In genomic region chr14:101731187-101732080, GRCh38 we compare ENCODE assay signal across 1 cellular context.
TF ChIP-seq lines count a peak whose summit lies in the region.

No MANE protein-coding gene starts in this region.

TF ChIP-seq in HepG2, 621 proteins besides CTCF, POLR2A, EP300 and RAD21 (continued from another document and continues in another):
- TF ChIP-seq SAFB2 (CRISPR knock-in tag; IDR thresholded peaks at IDR 0.05; ENCODE audit: borderline replicate concordance, low read depth) (0 out of 2 replicates have a peak, but pooled peaks have one; percentile 84), REPIN1 (CRISPR knock-in tag; IDR thresholded peaks at IDR 0.05; ENCODE audit: borderline replicate concordance, low read depth) (peak; percentile 23; the same call in 1 of the 2 replicates), U2AF1 (optimal IDR thresholded peaks at IDR 0.05; ENCODE audit: low read depth, low read length) (no peak), CENPT (CRISPR knock-in tag; IDR thresholded peaks at IDR 0.05; ENCODE audit: low read depth) (no peak), ZNF331 (CRISPR knock-in tag; IDR thresholded peaks at IDR 0.05) (peak; percentile 49; the same call in 1 of the 2 replicates), BCL6 (CRISPR knock-in tag; IDR thresholded peaks at IDR 0.05) (peak; percentile 51), ZNF687 (CRISPR knock-in tag; IDR thresholded peaks at IDR 0.05) (peak; percentile 93), ZFX (CRISPR knock-in tag; IDR thresholded peaks at IDR 0.05; ENCODE audit: low read depth) (peak; percentile 65), PHF21A (CRISPR knock-in tag; IDR thresholded peaks at IDR 0.05) (peak; percentile 15), HOXA9 (CRISPR knock-in tag; IDR thresholded peaks at IDR 0.05; ENCODE audit: borderline replicate concordance) (no peak), ZNF543 (CRISPR knock-in tag; IDR thresholded peaks at IDR 0.05) (no peak), TCF7 (IDR thresholded peaks at IDR 0.05; ENCODE audit: low read depth) (peak; percentile 47; the same call in 1 of the 2 replicates), BRCA1 (CRISPR knock-in tag; IDR thresholded peaks at IDR 0.05) (0 out of 2 replicates have a peak, but pooled peaks have one; percentile 24), ADNP (CRISPR knock-in tag; IDR thresholded peaks at IDR 0.05) (no peak), ZSCAN9 (CRISPR knock-in tag; IDR thresholded peaks at IDR 0.05; ENCODE audit: borderline replicate concordance) (no peak), HMGXB4 (CRISPR knock-in tag; IDR thresholded peaks at IDR 0.05; ENCODE audit: borderline replicate concordance in 1 of 2, low read depth in 1 of 2) (peak in 1 of 2 experiments; percentile 48; a peak in 3 of 4 replicates), SMC3 (IDR thresholded peaks at IDR 0.05; ENCODE audit: low read length) (no peak), PBX2 (CRISPR knock-in tag; IDR thresholded peaks at IDR 0.05) (no peak), ZBED4 (CRISPR knock-in tag; IDR thresholded peaks at IDR 0.05; ENCODE audit: borderline replicate concordance) (no peak; the same call in 1 of the 2 replicates), POGZ (CRISPR knock-in tag; IDR thresholded peaks at IDR 0.05) (peak; percentile 33; the same call in 1 of the 2 replicates), ZNF343 (CRISPR knock-in tag; IDR thresholded peaks at IDR 0.05) (peak; percentile 57; the same call in 1 of the 2 replicates), ZNF879 (CRISPR knock-in tag; IDR thresholded peaks at IDR 0.05) (no peak; the same call in 1 of the 2 replicates), ZNF777 (CRISPR knock-in tag; IDR thresholded peaks at IDR 0.05) (no peak), ZFP36L1 (CRISPR knock-in tag; IDR thresholded peaks at IDR 0.05) (peak; percentile 43; the same call in 1 of the 2 replicates), GLMP (CRISPR knock-in tag; IDR thresholded peaks at IDR 0.05; ENCODE audit: borderline replicate concordance) (no peak), PRPF4 (IDR thresholded peaks at IDR 0.05; ENCODE audit: low read depth, low read length, poor library complexity, severe bottlenecking) (no peak), SOX13 (IDR thresholded peaks at IDR 0.05) (no peak), SOX13 (CRISPR knock-in tag; conservative IDR thresholded peaks at IDR 0.05 in 1 of 2, IDR thresholded peaks at IDR 0.05 in 1 of 2) (peak in 1 of 2 experiments; percentile 53; a peak in 1 of 4 replicates), ZNF567 (CRISPR knock-in tag; IDR thresholded peaks at IDR 0.05; ENCODE audit: borderline replicate concordance) (no peak), ZNF615 (CRISPR knock-in tag; IDR thresholded peaks at IDR 0.05; ENCODE audit: borderline replicate concordance) (no peak), HOXA5 (CRISPR knock-in tag; IDR thresholded peaks at IDR 0.05) (no peak), ZNF430 (CRISPR knock-in tag; IDR thresholded peaks at IDR 0.05) (peak; percentile 51; the same call in 1 of the 2 replicates), NFKB2 (CRISPR knock-in tag; IDR thresholded peaks at IDR 0.05; ENCODE audit: borderline replicate concordance) (0 out of 2 replicates have a peak, but pooled peaks have one; percentile 56), SALL1 (CRISPR knock-in tag; IDR thresholded peaks at IDR 0.05) (peak; percentile 82), FOSL2 (CRISPR knock-in tag; IDR thresholded peaks at IDR 0.05) (peak; percentile 97), WIZ (CRISPR knock-in tag; IDR thresholded peaks at IDR 0.05) (no peak; the same call in 1 of the 2 replicates), SIN3A (IDR thresholded peaks at IDR 0.05; ENCODE audit: borderline replicate concordance, low read depth, low read length) (0 out of 2 replicates have a peak, but pooled peaks have one; percentile 55), IRF1 (CRISPR knock-in tag; IDR thresholded peaks at IDR 0.05; ENCODE audit: low read depth) (no peak)
- TF ChIP-seq, protein P1, sequence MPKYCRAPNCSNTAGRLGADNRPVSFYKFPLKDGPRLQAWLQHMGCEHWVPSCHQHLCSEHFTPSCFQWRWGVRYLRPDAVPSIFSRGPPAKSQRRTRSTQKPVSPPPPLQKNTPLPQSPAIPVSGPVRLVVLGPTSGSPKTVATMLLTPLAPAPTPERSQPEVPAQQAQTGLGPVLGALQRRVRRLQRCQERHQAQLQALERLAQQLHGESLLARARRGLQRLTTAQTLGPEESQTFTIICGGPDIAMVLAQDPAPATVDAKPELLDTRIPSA (CRISPR knock-in tag; IDR thresholded peaks at IDR 0.05; ENCODE audit: borderline replicate concordance): no peak
- TF ChIP-seq, protein P2, sequence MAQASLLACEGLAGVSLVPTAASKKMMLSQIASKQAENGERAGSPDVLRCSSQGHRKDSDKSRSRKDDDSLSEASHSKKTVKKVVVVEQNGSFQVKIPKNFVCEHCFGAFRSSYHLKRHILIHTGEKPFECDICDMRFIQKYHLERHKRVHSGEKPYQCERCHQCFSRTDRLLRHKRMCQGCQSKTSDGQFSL (CRISPR knock-in tag; IDR thresholded peaks at IDR 0.05): 0 out of 2 replicates have a peak, but pooled peaks have one; percentile 11
- TF ChIP-seq, protein P3, sequence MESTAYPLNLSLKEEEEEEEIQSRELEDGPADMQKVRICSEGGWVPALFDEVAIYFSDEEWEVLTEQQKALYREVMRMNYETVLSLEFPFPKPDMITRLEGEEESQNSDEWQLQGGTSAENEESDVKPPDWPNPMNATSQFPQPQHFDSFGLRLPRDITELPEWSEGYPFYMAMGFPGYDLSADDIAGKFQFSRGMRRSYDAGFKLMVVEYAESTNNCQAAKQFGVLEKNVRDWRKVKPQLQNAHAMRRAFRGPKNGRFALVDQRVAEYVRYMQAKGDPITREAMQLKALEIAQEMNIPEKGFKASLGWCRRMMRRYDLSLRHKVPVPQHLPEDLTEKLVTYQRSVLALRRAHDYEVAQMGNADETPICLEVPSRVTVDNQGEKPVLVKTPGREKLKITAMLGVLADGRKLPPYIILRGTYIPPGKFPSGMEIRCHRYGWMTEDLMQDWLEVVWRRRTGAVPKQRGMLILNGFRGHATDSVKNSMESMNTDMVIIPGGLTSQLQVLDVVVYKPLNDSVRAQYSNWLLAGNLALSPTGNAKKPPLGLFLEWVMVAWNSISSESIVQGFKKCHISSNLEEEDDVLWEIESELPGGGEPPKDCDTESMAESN (CRISPR knock-in tag; conservative IDR thresholded peaks at IDR 0.05): no peak
- TF ChIP-seq, protein P4, sequence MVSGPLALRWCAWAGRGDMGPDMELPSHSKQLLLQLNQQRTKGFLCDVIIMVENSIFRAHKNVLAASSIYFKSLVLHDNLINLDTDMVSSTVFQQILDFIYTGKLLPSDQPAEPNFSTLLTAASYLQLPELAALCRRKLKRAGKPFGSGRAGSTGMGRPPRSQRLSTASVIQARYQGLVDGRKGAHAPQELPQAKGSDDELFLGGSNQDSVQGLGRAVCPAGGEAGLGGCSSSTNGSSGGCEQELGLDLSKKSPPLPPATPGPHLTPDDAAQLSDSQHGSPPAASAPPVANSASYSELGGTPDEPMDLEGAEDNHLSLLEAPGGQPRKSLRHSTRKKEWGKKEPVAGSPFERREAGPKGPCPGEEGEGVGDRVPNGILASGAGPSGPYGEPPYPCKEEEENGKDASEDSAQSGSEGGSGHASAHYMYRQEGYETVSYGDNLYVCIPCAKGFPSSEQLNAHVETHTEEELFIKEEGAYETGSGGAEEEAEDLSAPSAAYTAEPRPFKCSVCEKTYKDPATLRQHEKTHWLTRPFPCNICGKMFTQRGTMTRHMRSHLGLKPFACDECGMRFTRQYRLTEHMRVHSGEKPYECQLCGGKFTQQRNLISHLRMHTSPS (CRISPR knock-in tag; IDR thresholded peaks at IDR 0.05; ENCODE audit: low read depth): no peak
